1 cellular context compared by ENCODE assay signal in the genomic region with DNA sequence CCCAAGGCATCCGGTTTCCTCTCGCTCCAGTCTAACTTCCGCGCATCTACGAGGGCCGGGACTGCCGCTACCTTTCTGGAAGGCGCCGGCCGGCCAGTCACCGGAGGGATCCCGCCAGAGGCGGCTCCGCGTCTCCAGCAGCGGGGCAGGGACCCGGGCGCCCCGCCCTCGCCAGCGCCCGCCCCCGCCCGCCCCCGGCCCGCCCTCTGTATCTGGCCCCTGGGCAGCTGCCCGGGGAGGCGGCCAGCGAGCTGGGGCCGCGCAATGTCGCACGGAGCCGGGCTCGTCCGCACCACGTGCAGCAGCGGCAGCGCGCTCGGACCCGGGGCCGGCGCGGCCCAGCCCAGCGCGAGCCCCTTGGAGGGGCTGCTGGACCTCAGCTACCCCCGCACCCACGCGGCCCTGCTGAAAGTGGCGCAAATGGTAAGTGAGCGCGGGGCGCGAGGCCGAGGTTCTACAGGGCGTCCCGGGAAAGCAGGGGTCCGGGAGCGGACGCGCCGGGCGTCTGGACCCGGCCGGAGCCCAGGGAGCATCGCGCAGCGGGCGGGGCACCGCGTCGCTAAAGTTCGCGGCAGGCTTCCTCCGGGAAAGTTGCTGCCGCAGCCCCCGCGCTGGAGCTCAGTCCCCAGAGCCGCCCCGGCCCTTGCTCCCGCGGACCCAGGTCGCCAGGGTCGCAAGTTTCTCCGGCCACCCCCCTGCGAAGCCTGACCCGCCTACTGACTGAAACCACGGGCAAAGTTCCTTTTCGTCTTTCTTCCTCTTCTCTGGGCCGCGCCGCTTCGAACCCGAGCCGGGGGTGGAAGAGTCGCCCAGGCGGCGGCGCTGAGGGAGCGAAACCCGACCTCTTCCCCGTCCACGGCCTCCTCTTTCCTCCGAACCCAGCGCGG.
TF ChIP-seq lines count a peak whose summit lies in the region.

A gene with protein sequence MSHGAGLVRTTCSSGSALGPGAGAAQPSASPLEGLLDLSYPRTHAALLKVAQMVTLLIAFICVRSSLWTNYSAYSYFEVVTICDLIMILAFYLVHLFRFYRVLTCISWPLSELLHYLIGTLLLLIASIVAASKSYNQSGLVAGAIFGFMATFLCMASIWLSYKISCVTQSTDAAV (plus strand): TSS at position 211 of the 887 bp plus-strand sequence. CDS start 54 bp downstream, at position 265.

TF ChIP-seq in HepG2, 621 proteins besides CTCF, POLR2A, EP300 and RAD21 (continued from another document and continues in another):
- TF ChIP-seq, protein P1, sequence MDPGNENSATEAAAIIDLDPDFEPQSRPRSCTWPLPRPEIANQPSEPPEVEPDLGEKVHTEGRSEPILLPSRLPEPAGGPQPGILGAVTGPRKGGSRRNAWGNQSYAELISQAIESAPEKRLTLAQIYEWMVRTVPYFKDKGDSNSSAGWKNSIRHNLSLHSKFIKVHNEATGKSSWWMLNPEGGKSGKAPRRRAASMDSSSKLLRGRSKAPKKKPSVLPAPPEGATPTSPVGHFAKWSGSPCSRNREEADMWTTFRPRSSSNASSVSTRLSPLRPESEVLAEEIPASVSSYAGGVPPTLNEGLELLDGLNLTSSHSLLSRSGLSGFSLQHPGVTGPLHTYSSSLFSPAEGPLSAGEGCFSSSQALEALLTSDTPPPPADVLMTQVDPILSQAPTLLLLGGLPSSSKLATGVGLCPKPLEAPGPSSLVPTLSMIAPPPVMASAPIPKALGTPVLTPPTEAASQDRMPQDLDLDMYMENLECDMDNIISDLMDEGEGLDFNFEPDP (CRISPR knock-in tag; conservative IDR thresholded peaks at IDR 0.05) = 0 out of 2 replicates have a peak, but pooled peaks have one; percentile 47
- TF ChIP-seq BORCS8-MEF2B (CRISPR knock-in tag; IDR thresholded peaks at IDR 0.05) (peak; percentile 61), SATB2 (CRISPR knock-in tag; IDR thresholded peaks at IDR 0.05) (0 out of 2 replicates have a peak, but pooled peaks have one; percentile 53), AGO2 (optimal IDR thresholded peaks at IDR 0.05; ENCODE audit: low read depth, low read length) (peak; percentile 61), NR2F1 (CRISPR knock-in tag; IDR thresholded peaks at IDR 0.05) (no peak), ZNF430 (CRISPR knock-in tag; IDR thresholded peaks at IDR 0.05) (peak; percentile 82), ZNF569 (CRISPR knock-in tag; IDR thresholded peaks at IDR 0.05; ENCODE audit: borderline replicate concordance) (no peak), THAP11 (CRISPR knock-in tag; IDR thresholded peaks at IDR 0.05) (no peak), ZNF235 (CRISPR knock-in tag; IDR thresholded peaks at IDR 0.05; ENCODE audit: borderline replicate concordance) (no peak; the same call in 1 of the 2 replicates), ZNF292 (CRISPR knock-in tag; IDR thresholded peaks at IDR 0.05; ENCODE audit: borderline replicate concordance, low read depth) (peak; percentile 42; the same call in 1 of the 2 replicates), STAT5B (CRISPR knock-in tag; IDR thresholded peaks at IDR 0.05) (no peak), CBFB (CRISPR knock-in tag; IDR thresholded peaks at IDR 0.05) (peak; percentile 56; the same call in 1 of the 2 replicates), STAG1 (CRISPR knock-in tag; IDR thresholded peaks at IDR 0.05) (no peak), RFX3 (CRISPR knock-in tag; IDR thresholded peaks at IDR 0.05) (no peak), ZC3H4 (CRISPR knock-in tag; IDR thresholded peaks at IDR 0.05; ENCODE audit: borderline replicate concordance) (no peak), ZNF792 (CRISPR knock-in tag; IDR thresholded peaks at IDR 0.05) (0 out of 2 replicates have a peak, but pooled peaks have one; percentile 20), EED (CRISPR knock-in tag; IDR thresholded peaks at IDR 0.05) (no peak), ZNF547 (CRISPR knock-in tag; IDR thresholded peaks at IDR 0.05) (peak; percentile 79), ZNF256 (CRISPR knock-in tag; conservative IDR thresholded peaks at IDR 0.05) (0 out of 2 replicates have a peak, but pooled peaks have one; percentile 31), ZFYVE20 (CRISPR knock-in tag; IDR thresholded peaks at IDR 0.05; ENCODE audit: borderline replicate concordance, low read depth) (no peak), MXI1 (IDR thresholded peaks at IDR 0.05; ENCODE audit: borderline replicate concordance, low read depth, low read length) (peak; percentile 81; the same call in 2 of the 3 replicates), ZNF562 (CRISPR knock-in tag; IDR thresholded peaks at IDR 0.05; ENCODE audit: borderline replicate concordance) (0 out of 2 replicates have a peak, but pooled peaks have one; percentile 44), NFKBIZ (CRISPR knock-in tag; IDR thresholded peaks at IDR 0.05) (no peak), ZSCAN20 (CRISPR knock-in tag; IDR thresholded peaks at IDR 0.05; ENCODE audit: borderline replicate concordance) (peak; percentile 71; the same call in 1 of the 2 replicates), ZNF577 (CRISPR knock-in tag; IDR thresholded peaks at IDR 0.05; ENCODE audit: borderline replicate concordance, low read depth) (no peak), RARG (CRISPR knock-in tag; IDR thresholded peaks at IDR 0.05; ENCODE audit: low read depth) (no peak), POLR2AphosphoS5 (IDR thresholded peaks at IDR 0.05; ENCODE audit: low read depth, low read length) (peak; percentile 65)
- TF ChIP-seq, protein P2, sequence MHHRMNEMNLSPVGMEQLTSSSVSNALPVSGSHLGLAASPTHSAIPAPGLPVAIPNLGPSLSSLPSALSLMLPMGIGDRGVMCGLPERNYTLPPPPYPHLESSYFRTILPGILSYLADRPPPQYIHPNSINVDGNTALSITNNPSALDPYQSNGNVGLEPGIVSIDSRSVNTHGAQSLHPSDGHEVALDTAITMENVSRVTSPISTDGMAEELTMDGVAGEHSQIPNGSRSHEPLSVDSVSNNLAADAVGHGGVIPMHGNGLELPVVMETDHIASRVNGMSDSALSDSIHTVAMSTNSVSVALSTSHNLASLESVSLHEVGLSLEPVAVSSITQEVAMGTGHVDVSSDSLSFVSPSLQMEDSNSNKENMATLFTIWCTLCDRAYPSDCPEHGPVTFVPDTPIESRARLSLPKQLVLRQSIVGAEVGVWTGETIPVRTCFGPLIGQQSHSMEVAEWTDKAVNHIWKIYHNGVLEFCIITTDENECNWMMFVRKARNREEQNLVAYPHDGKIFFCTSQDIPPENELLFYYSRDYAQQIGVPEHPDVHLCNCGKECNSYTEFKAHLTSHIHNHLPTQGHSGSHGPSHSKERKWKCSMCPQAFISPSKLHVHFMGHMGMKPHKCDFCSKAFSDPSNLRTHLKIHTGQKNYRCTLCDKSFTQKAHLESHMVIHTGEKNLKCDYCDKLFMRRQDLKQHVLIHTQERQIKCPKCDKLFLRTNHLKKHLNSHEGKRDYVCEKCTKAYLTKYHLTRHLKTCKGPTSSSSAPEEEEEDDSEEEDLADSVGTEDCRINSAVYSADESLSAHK (CRISPR knock-in tag; IDR thresholded peaks at IDR 0.05; ENCODE audit: borderline replicate concordance) = no peak
- TF ChIP-seq, protein P3, sequence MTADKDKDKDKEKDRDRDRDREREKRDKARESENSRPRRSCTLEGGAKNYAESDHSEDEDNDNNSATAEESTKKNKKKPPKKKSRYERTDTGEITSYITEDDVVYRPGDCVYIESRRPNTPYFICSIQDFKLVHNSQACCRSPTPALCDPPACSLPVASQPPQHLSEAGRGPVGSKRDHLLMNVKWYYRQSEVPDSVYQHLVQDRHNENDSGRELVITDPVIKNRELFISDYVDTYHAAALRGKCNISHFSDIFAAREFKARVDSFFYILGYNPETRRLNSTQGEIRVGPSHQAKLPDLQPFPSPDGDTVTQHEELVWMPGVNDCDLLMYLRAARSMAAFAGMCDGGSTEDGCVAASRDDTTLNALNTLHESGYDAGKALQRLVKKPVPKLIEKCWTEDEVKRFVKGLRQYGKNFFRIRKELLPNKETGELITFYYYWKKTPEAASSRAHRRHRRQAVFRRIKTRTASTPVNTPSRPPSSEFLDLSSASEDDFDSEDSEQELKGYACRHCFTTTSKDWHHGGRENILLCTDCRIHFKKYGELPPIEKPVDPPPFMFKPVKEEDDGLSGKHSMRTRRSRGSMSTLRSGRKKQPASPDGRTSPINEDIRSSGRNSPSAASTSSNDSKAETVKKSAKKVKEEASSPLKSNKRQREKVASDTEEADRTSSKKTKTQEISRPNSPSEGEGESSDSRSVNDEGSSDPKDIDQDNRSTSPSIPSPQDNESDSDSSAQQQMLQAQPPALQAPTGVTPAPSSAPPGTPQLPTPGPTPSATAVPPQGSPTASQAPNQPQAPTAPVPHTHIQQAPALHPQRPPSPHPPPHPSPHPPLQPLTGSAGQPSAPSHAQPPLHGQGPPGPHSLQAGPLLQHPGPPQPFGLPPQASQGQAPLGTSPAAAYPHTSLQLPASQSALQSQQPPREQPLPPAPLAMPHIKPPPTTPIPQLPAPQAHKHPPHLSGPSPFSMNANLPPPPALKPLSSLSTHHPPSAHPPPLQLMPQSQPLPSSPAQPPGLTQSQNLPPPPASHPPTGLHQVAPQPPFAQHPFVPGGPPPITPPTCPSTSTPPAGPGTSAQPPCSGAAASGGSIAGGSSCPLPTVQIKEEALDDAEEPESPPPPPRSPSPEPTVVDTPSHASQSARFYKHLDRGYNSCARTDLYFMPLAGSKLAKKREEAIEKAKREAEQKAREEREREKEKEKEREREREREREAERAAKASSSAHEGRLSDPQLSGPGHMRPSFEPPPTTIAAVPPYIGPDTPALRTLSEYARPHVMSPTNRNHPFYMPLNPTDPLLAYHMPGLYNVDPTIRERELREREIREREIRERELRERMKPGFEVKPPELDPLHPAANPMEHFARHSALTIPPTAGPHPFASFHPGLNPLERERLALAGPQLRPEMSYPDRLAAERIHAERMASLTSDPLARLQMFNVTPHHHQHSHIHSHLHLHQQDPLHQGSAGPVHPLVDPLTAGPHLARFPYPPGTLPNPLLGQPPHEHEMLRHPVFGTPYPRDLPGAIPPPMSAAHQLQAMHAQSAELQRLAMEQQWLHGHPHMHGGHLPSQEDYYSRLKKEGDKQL (CRISPR knock-in tag; IDR thresholded peaks at IDR 0.05; ENCODE audit: low read depth) = no peak
- TF ChIP-seq, protein P4, sequence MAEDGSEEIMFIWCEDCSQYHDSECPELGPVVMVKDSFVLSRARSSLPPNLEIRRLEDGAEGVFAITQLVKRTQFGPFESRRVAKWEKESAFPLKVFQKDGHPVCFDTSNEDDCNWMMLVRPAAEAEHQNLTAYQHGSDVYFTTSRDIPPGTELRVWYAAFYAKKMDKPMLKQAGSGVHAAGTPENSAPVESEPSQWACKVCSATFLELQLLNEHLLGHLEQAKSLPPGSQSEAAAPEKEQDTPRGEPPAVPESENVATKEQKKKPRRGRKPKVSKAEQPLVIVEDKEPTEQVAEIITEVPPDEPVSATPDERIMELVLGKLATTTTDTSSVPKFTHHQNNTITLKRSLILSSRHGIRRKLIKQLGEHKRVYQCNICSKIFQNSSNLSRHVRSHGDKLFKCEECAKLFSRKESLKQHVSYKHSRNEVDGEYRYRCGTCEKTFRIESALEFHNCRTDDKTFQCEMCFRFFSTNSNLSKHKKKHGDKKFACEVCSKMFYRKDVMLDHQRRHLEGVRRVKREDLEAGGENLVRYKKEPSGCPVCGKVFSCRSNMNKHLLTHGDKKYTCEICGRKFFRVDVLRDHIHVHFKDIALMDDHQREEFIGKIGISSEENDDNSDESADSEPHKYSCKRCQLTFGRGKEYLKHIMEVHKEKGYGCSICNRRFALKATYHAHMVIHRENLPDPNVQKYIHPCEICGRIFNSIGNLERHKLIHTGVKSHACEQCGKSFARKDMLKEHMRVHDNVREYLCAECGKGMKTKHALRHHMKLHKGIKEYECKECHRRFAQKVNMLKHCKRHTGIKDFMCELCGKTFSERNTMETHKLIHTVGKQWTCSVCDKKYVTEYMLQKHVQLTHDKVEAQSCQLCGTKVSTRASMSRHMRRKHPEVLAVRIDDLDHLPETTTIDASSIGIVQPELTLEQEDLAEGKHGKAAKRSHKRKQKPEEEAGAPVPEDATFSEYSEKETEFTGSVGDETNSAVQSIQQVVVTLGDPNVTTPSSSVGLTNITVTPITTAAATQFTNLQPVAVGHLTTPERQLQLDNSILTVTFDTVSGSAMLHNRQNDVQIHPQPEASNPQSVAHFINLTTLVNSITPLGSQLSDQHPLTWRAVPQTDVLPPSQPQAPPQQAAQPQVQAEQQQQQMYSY (CRISPR knock-in tag; IDR thresholded peaks at IDR 0.05) = 0 out of 2 replicates have a peak, but pooled peaks have one; percentile 16
- TF ChIP-seq, protein P5, sequence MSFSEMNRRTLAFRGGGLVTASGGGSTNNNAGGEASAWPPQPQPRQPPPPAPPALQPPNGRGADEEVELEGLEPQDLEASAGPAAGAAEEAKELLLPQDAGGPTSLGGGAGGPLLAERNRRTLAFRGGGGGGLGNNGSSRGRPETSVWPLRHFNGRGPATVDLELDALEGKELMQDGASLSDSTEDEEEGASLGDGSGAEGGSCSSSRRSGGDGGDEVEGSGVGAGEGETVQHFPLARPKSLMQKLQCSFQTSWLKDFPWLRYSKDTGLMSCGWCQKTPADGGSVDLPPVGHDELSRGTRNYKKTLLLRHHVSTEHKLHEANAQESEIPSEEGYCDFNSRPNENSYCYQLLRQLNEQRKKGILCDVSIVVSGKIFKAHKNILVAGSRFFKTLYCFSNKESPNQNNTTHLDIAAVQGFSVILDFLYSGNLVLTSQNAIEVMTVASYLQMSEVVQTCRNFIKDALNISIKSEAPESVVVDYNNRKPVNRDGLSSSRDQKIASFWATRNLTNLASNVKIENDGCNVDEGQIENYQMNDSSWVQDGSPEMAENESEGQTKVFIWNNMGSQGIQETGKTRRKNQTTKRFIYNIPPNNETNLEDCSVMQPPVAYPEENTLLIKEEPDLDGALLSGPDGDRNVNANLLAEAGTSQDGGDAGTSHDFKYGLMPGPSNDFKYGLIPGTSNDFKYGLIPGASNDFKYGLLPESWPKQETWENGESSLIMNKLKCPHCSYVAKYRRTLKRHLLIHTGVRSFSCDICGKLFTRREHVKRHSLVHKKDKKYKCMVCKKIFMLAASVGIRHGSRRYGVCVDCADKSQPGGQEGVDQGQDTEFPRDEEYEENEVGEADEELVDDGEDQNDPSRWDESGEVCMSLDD (CRISPR knock-in tag; IDR thresholded peaks at IDR 0.05; ENCODE audit: borderline replicate concordance) = 0 out of 2 replicates have a peak, but pooled peaks have one; percentile 30
- TF ChIP-seq, protein P6, sequence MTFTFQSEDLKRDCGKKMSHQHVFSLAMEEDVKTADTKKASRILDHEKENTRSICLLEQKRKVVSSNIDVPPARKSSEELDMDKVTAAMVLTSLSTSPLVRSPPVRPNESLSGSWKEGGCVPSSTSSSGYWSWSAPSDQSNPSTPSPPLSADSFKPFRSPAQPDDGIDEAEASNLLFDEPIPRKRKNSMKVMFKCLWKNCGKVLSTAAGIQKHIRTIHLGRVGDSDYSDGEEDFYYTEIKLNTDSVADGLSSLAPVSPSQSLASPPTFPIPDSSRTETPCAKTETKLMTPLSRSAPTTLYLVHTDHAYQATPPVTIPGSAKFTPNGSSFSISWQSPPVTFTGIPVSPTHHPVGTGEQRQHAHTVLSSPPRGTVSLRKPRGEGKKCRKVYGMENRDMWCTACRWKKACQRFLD (CRISPR knock-in tag; IDR thresholded peaks at IDR 0.05; ENCODE audit: borderline replicate concordance) = no peak
- TF ChIP-seq, protein P7, sequence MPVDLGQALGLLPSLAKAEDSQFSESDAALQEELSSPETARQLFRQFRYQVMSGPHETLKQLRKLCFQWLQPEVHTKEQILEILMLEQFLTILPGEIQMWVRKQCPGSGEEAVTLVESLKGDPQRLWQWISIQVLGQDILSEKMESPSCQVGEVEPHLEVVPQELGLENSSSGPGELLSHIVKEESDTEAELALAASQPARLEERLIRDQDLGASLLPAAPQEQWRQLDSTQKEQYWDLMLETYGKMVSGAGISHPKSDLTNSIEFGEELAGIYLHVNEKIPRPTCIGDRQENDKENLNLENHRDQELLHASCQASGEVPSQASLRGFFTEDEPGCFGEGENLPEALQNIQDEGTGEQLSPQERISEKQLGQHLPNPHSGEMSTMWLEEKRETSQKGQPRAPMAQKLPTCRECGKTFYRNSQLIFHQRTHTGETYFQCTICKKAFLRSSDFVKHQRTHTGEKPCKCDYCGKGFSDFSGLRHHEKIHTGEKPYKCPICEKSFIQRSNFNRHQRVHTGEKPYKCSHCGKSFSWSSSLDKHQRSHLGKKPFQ (CRISPR knock-in tag; IDR thresholded peaks at IDR 0.05; ENCODE audit: insufficient replicate concordance) = peak; percentile 48
